ENCODE assay signal across 13 cellular contexts in the genomic region with DNA sequence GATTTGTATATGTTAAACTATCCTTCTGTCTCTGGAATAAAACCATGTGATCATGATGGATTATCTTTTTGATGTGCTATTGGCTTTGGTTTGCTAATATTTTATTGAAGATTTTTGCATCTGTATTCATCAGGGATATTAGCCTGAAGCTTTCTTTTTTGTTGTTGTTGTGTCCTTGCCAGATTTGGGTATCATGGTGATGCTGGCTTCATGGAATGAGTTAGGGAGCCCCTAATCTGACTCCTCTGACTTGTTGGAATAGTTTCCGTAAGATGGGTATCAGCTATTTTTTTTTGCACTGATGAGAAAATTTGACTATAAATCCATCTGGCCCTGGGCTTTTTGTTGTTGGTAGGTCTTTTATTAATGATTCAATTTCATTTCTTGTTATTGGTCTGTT. TPM values are rescaled to one million over a fixed set of nuclear protein-coding genes. Genes with fewer than 3 reads are reported as not detected.
DNase-seq lines count a peak whose midpoint lies in the region; ATAC-seq and TF ChIP-seq lines count a peak whose summit lies in the region.
"Had no signal": no experiment of that assay in that cellular context is flagged by ENCODE, and none has a peak within 500 bp of the region (broad histone marks: within the 10 kb centered on the region; RNA-seq: fewer than 3 reads in every experiment).

No MANE protein-coding gene starts in this region.

- intact Hi-C loops in MCF 10A (cut with micrococcal nuclease) (no loop called here), stomach (cut with DNase I; ENCODE audit: low total_unique reads) (no loop called here)

- H3K14ac ChIP-seq in neuronal stem cell (ENCODE audit: low read length), result no peak overlapping the region

- H3K4me3 ChIP-seq in BLaER1 (no peak overlapping the region), neuronal stem cell (ENCODE audit: low read length in 2 of 2) (no peak overlapping the region), stomach (no peak overlapping the region)

- H3K27ac Mint-ChIP-seq in MCF 10A (ENCODE audit: low read depth, unreplicated experiment), result peak overlapping the region; percentile 83
- H3K27ac Mint-ChIP-seq: activated B cell treated with CpG ODN at 0.5 μM for 24 hours had no signal

- no peak overlapping the region for H4K8ac ChIP-seq in neuronal stem cell (ENCODE audit: low read depth, low read length)

- no peak overlapping the region for H4K91ac ChIP-seq in neuronal stem cell (ENCODE audit: low read depth, low read length, poor library complexity)

- H3K27ac ChIP-seq in BLaER1 (no peak overlapping the region), KOPT-K1 (ENCODE audit: low read depth, low read length, poor library complexity, severe bottlenecking) (peak overlapping the region; percentile 59), neuronal stem cell (replicated peaks; ENCODE audit: low read length) (peak overlapping the region; percentile 23), stomach (peak overlapping the region in 2 of 5 donors; percentile 47 to 61)

- H3K9me3 Mint-ChIP-seq in MCF 10A (ENCODE audit: unreplicated experiment), result no peaks in the 10 kb centered on the region

- CTCF ChIA-PET in MCF 10A (lab: Yijun Ruan, JAX), result interaction anchor here (0.7 to 1.5 kb wide), 4 partner anchors 33 to 136 kb away, joined by 3 read pairs; no protein-coding TSS in a partner anchor

- H3K36me3 ChIP-seq in BLaER1, result no peaks in the 10 kb centered on the region
- no peaks in the 10 kb centered on the region for H3K36me3 ChIP-seq in KOPT-K1 (ENCODE audit: insufficient read depth, low read length)
- H3K36me3 ChIP-seq in neuronal stem cell (replicated peaks in 1 of 2; ENCODE audit: control insufficient read depth in 2 of 2, insufficient read depth in 2 of 2, low read length in 2 of 2), result no peaks in the 10 kb centered on the region
- H3K36me3 ChIP-seq in stomach, result peaks cover 0 to 53% (median 49%) of the 10 kb centered on the region in 4 donors

- TF ChIP-seq CTCF in MCF 10A (IDR thresholded peaks at IDR 0.05; ENCODE audit: unreplicated experiment) (no peak), stomach (IDR thresholded peaks at IDR 0.05) (no peak)

- H2AFZ ChIP-seq in neuronal stem cell (ENCODE audit: low read length), result no peak overlapping the region

- H3K4ac ChIP-seq in neuronal stem cell (ENCODE audit: low read length), result no peak overlapping the region

- H3K4me3 Mint-ChIP-seq in MCF 10A (ENCODE audit: unreplicated experiment), result no peak overlapping the region
- H3K4me3 Mint-ChIP-seq: activated B cell treated with CpG ODN at 0.5 μM for 24 hours; activated T-cell treated with anti-CD3 and anti-CD28 coated beads, Interleukin-2, amount 50 U/mL, for 4 hours had no signal

- no peak overlapping the region for H2BK15ac ChIP-seq in neuronal stem cell (ENCODE audit: low read length)

- H3K27me3 ChIP-seq in BLaER1, result no peaks in the 10 kb centered on the region
- H3K27me3 ChIP-seq in neuronal stem cell (ENCODE audit: control insufficient read depth in 3 of 3, insufficient read depth in 3 of 3, low read depth in 1 of 3, low read length in 3 of 3), result no peaks in the 10 kb centered on the region
- no peaks in the 10 kb centered on the region for H3K27me3 ChIP-seq in stomach

- BruUV-seq in MCF 10A (replicated peaks; lab: Mats Ljungman, UMichigan), result no TSS peak

- no peak overlapping the region for H2AK5ac ChIP-seq in neuronal stem cell (ENCODE audit: low read depth, low read length)

- H2BK5ac ChIP-seq in neuronal stem cell (ENCODE audit: low read length), result no peak overlapping the region

- no peak for DNase-seq in MCF 10A (ENCODE audit: unreplicated experiment)
- DNase-seq in neuronal stem cell (ENCODE audit: low spot score), result no peak
- no peak for DNase-seq in NCI-H524 (lab: John Stamatoyannopoulos, UW)
- no peak for DNase-seq in stomach
- DNase-seq: activated B cell treated with CpG ODN at 0.5 μM for 24 hours; activated T-cell treated with anti-CD3 and anti-CD28 coated beads, Interleukin-2, amount 50 U/mL, for 4 hours; NCI-H146; NCI-H748 treated with DMSO at 0.1 percent for 48 hours; SHP77 treated with DMSO at 0.1 percent for 48 hours had no signal

- peaks cover 32% of the 10 kb centered on the region for H3K4me1 Mint-ChIP-seq in MCF 10A (ENCODE audit: insufficient read depth, unreplicated experiment)

- H4K20me1 ChIP-seq in BLaER1, result peaks cover 8% of the 10 kb centered on the region

- H3K4me1 ChIP-seq in BLaER1, result peaks cover 36% of the 10 kb centered on the region
- peaks cover 8 to 12% of the 10 kb centered on the region in 2 donors for H3K4me1 ChIP-seq in neuronal stem cell (ENCODE audit: control insufficient read depth in 2 of 2, insufficient read depth in 1 of 2, low read depth in 1 of 2, low read length in 2 of 2)
- peaks cover 0 to 29% (median 17%) of the 10 kb centered on the region in 4 donors for H3K4me1 ChIP-seq in stomach

- H3K4me2 ChIP-seq in BLaER1 (peak overlapping the region; percentile 64; the same call in 1 of the 2 replicates), neuronal stem cell (ENCODE audit: insufficient read depth, low read length, poor library complexity, severe bottlenecking) (no peak overlapping the region)

- H3K23ac ChIP-seq in neuronal stem cell (ENCODE audit: low read depth, low read length, poor library complexity), result no peak overlapping the region

- H3K79me1 ChIP-seq in neuronal stem cell (ENCODE audit: low read depth, low read length), result no peaks in the 10 kb centered on the region

- H3K9me3 ChIP-seq in BLaER1 (peaks cover 21% of the 10 kb centered on the region), KOPT-K1 (ENCODE audit: insufficient read depth, low read length, poor library complexity, severe bottlenecking) (peaks cover 28% of the 10 kb centered on the region), neuronal stem cell (replicated peaks in 1 of 2; ENCODE audit: control insufficient read depth in 2 of 2, insufficient read depth in 1 of 2, low read depth in 1 of 2, low read length in 2 of 2) (no peaks in the 10 kb centered on the region), stomach (peaks cover 0 to 8% (median 0%) of the 10 kb centered on the region in 4 donors)

- POLR2A ChIA-PET in MCF 10A (lab: Yijun Ruan, JAX), result interaction anchor here (1.5 to 2.4 kb wide), 2 partner anchors 45 to 46 kb away, joined by 5 to 12 read pairs; a partner anchor contains a TSS

- no peaks in the 10 kb centered on the region for H3K27me3 Mint-ChIP-seq in MCF 10A (ENCODE audit: insufficient read depth, unreplicated experiment)
- H3K27me3 Mint-ChIP-seq: activated B cell treated with CpG ODN at 0.5 μM for 24 hours had no signal

- peaks cover 17% of the 10 kb centered on the region for H3K36me3 Mint-ChIP-seq in MCF 10A (ENCODE audit: insufficient read depth, unreplicated experiment)

- H3K9ac ChIP-seq in BLaER1 (no peak overlapping the region), neuronal stem cell (ENCODE audit: low read depth, low read length, poor library complexity) (no peak overlapping the region)

- WGBS in neuronal stem cell (ENCODE audit: extremely low coverage in 2 of 2, insufficient read length in 2 of 2, insufficient replicate concordance in 1 of 2), 2 donors, result no CpG with 5 or more reads among the region's 1 CpG
- 95 to 100% (median 97%) methylated on average over 1 of the region's 1 CpG for WGBS in stomach, 5 donors

- TF ChIP-seq POLR2A in GM18505 (IDR thresholded peaks at IDR 0.05; ENCODE audit: borderline replicate concordance, extremely low read depth, insufficient read depth, insufficient read length) (no peak), stomach (IDR thresholded peaks at IDR 0.05) (no peak)

- no peak overlapping the region for H2BK12ac ChIP-seq in neuronal stem cell (ENCODE audit: low read length)

- no peak overlapping the region for H3K18ac ChIP-seq in neuronal stem cell (ENCODE audit: low read length)

- no peak for ATAC-seq in GM18505 (IDR thresholded peaks at IDR 0.05; ENCODE audit: unreplicated experiment)
- no peak for ATAC-seq in HG03378 (IDR thresholded peaks at IDR 0.05; ENCODE audit: unreplicated experiment)

- TF ChIP-seq EP300 in stomach (IDR thresholded peaks at IDR 0.05), result no peak

- H2BK120ac ChIP-seq in neuronal stem cell (ENCODE audit: low read depth, low read length), result no peak overlapping the region

RNA-seq across cellular contexts. Expression of a gene that starts 45.7 kb away (rescaled TPM):
- 16.2 and 16.9 TPM in 2 replicates for total RNA-seq in MCF 10A (2022)
- 3.0 TPM for polyA plus RNA-seq in neuronal stem cell (2013, experiment 1 of 2)
- 4.0 TPM for polyA plus RNA-seq in neuronal stem cell (2013, experiment 2 of 2)
- total RNA-seq in stomach, result 10 to 100 TPM in 3 of 5 donors, 1 to 10 TPM in 2; 4.6 to 72.9 (median 20.9) TPM
- polyA plus RNA-seq in stomach, result 1 to 10 TPM; 1.5 to 4.9 (median 2.2) TPM
